ENCODE assay signal across 17 cellular contexts in the genomic region with DNA sequence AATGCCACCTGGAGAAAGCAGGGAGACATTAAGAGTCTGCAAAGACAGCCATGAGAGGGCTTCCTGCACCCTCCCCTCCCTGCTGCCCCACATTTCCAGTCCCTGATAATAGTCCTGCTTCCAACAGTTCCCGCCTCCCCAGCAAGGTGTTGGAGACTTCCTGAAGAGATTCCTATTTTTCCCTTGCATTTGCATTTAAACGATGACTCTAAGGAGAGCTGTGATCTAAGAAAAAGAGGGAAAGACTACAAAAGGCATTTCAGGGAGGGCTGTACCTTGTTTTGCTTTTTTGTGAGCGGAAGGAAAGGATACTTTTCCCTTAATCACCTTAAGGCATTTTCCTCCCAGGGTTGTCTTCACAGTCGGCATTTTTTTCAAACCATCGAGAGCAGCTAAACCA.
"Had no signal": no experiment of that assay in that cellular context is flagged by ENCODE, and none has a peak within 500 bp of the region (broad histone marks: within the 10 kb centered on the region; RNA-seq: fewer than 3 reads in every experiment).

No MANE protein-coding gene starts in this region.

- H2AFZ ChIP-seq: hepatocyte had no signal

- H3K4me1 Mint-ChIP-seq: naive thymus-derived CD8-positive, alpha-beta T cell had no signal

- H3K27ac Mint-ChIP-seq: naive thymus-derived CD8-positive, alpha-beta T cell had no signal

- H3K9me3 ChIP-seq: colonic mucosa, mucosa of descending colon, ovary, stomach, thoracic aorta, transverse colon had no signal

- H3K4me2 ChIP-seq: hepatocyte had no signal

- H3K9me3 Mint-ChIP-seq: naive thymus-derived CD8-positive, alpha-beta T cell had no signal

- H3K4me3 Mint-ChIP-seq: naive thymus-derived CD8-positive, alpha-beta T cell had no signal

- H3K36me3 Mint-ChIP-seq: naive thymus-derived CD8-positive, alpha-beta T cell had no signal

- H3K27ac ChIP-seq: colonic mucosa, foreskin keratinocyte, hepatocyte, ovary, stomach, thoracic aorta, transverse colon had no signal

- DNase-seq: colonic mucosa; dermis blood vessel endothelial cell; erythroblast; foreskin keratinocyte; head of caudate nucleus; mucosa of descending colon; naive thymus-derived CD8-positive, alpha-beta T cell; ovary; right cardiac atrium; small intestine; stimulated activated CD4-positive, alpha-beta T cell treated with anti-CD3 and anti-CD28 coated beads, Interleukin-12 subunit alpha, Interleukin-12 subunit beta, amount 100 ng/mL, for 4 hours; stimulated activated naive CD4-positive, alpha-beta T cell; stomach; substantia nigra; transverse colon had no signal

- H3K4me1 ChIP-seq: colonic mucosa, foreskin keratinocyte, stomach, transverse colon had no signal

- H3K36me3 ChIP-seq: colonic mucosa, ovary, stomach, thoracic aorta, transverse colon had no signal

- H3K27me3 ChIP-seq: colonic mucosa, foreskin keratinocyte, ovary, transverse colon had no signal

- H3K4me3 ChIP-seq: colonic mucosa, hepatocyte, mucosa of descending colon, ovary, stomach, thoracic aorta, transverse colon had no signal
